In the genomic region with DNA sequence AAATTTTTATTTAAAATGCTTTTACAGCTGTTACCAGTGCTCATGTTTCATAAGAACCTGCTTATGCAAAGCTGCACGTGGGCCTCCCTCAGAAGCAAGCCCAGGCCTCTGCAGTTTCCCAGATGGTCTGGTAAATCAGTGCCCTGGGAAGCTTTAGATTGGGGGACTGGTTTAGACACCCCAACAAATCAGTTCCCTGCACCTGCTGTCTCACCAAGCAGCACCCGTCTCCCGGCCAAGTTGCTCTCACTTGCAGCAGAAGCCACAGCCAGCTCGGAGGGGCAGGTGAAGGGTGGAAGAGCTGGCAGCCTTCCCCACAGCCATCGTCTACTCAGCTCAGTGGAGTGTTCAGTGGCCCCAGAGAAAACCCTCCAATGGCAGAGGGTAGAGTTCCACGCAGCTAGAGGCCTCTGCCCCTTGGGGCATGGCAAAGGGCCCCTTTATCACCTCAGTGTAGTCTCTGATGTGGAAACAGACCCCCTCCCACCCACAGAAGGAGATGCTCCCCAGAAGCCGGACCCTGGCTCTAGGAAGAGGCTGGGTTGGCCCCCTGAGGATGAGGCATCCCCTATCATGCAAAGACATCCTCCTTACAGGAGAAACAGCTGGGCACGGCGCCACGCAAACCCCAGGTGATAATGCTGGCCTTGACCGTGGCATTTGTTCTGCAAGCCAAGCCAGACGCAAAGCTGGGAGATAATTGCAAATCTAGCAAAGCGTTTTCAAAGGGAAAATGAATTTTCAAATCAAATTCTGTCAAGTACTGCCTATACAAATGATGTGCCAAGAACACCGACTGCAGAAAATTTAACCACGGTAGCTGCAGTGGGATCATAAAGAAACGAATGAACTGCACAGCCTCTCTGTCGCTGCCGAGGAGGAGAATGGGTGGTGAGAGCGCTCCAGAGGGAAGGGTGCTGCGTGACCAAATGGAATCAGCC, we compare ENCODE assay signal across 17 cellular contexts. TPM values are rescaled to one million over a fixed set of nuclear protein-coding genes. Genes with fewer than 3 reads are reported as not detected.
DNase-seq lines count a peak whose midpoint lies in the region; ATAC-seq, FAIRE-seq and TF ChIP-seq lines count a peak whose summit lies in the region.
"Had no signal": no experiment of that assay in that cellular context is flagged by ENCODE, and none has a peak within 500 bp of the region (broad histone marks: within the 10 kb centered on the region; RNA-seq: fewer than 3 reads in every experiment).

No MANE protein-coding gene starts in this region.

- no peak overlapping the region for H3K27ac Mint-ChIP-seq in activated naive CD4-positive, alpha-beta T cell treated with anti-CD3 and anti-CD28 coated beads for 36 hours
- H3K27ac Mint-ChIP-seq: activated naive CD4-positive, alpha-beta T cell treated with anti-CD3 and anti-CD28 coated beads, Interleukin-2, amount 10 ng/mL, durations not matched to agents 7 days and 5 days had no signal

- CTCF ChIA-PET in activated naive CD4-positive, alpha-beta T cell treated with anti-CD3 and anti-CD28 coated beads for 36 hours (lab: Charles Lee), result no interaction called here

- peaks cover 9% of the 10 kb centered on the region for H3K4me1 Mint-ChIP-seq in activated naive CD4-positive, alpha-beta T cell treated with anti-CD3 and anti-CD28 coated beads for 36 hours (ENCODE audit: low read depth)

- H3K9me3 ChIP-seq in adrenal gland (replicated peaks in 1 of 3) (no peaks in the 10 kb centered on the region), upper lobe of right lung (no peaks in the 10 kb centered on the region)
- H3K9me3 ChIP-seq: A549, SJCRH30 had no signal

- H3K4me3 Mint-ChIP-seq in activated naive CD4-positive, alpha-beta T cell treated with anti-CD3 and anti-CD28 coated beads for 36 hours, result no peak overlapping the region

- H3K27me3 Mint-ChIP-seq in activated naive CD4-positive, alpha-beta T cell treated with anti-CD3 and anti-CD28 coated beads for 36 hours (ENCODE audit: low read depth), result no peaks in the 10 kb centered on the region

- TF ChIP-seq POLR2A in adrenal gland (IDR thresholded peaks at IDR 0.05) (no peak), H54 (IDR thresholded peaks at IDR 0.05; ENCODE audit: low read depth, low read length) (no peak)

- no peak overlapping the region for H3K4me3 ChIP-seq in adrenal gland
- H3K4me3 ChIP-seq in upper lobe of right lung, result no peak overlapping the region
- H3K4me3 ChIP-seq: A549, SJCRH30, transverse colon had no signal

- H3K36me3 Mint-ChIP-seq in activated naive CD4-positive, alpha-beta T cell treated with anti-CD3 and anti-CD28 coated beads for 36 hours (ENCODE audit: low read depth), result no peaks in the 10 kb centered on the region
- H3K36me3 Mint-ChIP-seq: activated naive CD4-positive, alpha-beta T cell treated with anti-CD3 and anti-CD28 coated beads, Interleukin-2, amount 10 ng/mL, durations not matched to agents 7 days and 5 days had no signal

- ATAC-seq in upper lobe of right lung, result no peak
- no peak for ATAC-seq in HG03354 (IDR thresholded peaks at IDR 0.05; ENCODE audit: poor library complexity, severe bottlenecking, unreplicated experiment)
- ATAC-seq: A549 had no signal

- no peak for TF ChIP-seq CTCF in adrenal gland (IDR thresholded peaks at IDR 0.05)
- TF ChIP-seq CTCF in upper lobe of right lung (IDR thresholded peaks at IDR 0.05), result no peak

- H3K9me3 Mint-ChIP-seq in activated naive CD4-positive, alpha-beta T cell treated with anti-CD3 and anti-CD28 coated beads for 36 hours, result peaks cover 5% of the 10 kb centered on the region

- peak overlapping the region in 3 of 5 donors; percentile 3 to 89 (median 43) for H3K27ac ChIP-seq in adrenal gland
- no peak overlapping the region for H3K27ac ChIP-seq in upper lobe of right lung
- H3K27ac ChIP-seq: A549, SJCRH30, transverse colon had no signal

- H3K4me1 ChIP-seq in adrenal gland (replicated peaks in 1 of 2), result peaks cover 25 to 53% of the 10 kb centered on the region in 2 donors
- H3K4me1 ChIP-seq in upper lobe of right lung, result peaks cover 15% of the 10 kb centered on the region
- H3K4me1 ChIP-seq: A549 had no signal

- 42 to 60% (median 54%) methylated on average over 15 to 20 of the region's 20 CpGs for WGBS in adrenal gland, 4 donors

- H3K36me3 ChIP-seq in adrenal gland (replicated peaks in 1 of 2), result no peaks in the 10 kb centered on the region
- H3K36me3 ChIP-seq in upper lobe of right lung, result no peaks in the 10 kb centered on the region
- H3K36me3 ChIP-seq: SJCRH30, transverse colon had no signal

- no peak for FAIRE-seq in H54 (lab: Jason Lieb, UNC)
- FAIRE-seq: A549, D721Med had no signal

- DNase-seq in activated naive CD4-positive, alpha-beta T cell treated with anti-CD3 and anti-CD28 coated beads for 36 hours, result peak; percentile 2
- DNase-seq in activated naive CD4-positive, alpha-beta T cell treated with Interleukin-2 at 50 U/mL for 16 hours, result no peak
- peak in 6 of 7 donors; percentile 68 to 79 (median 70) for DNase-seq in adrenal gland
- peak; percentile 6 for DNase-seq in iris pigment epithelial cell (ENCODE audit: low read depth)
- DNase-seq in upper lobe of right lung, result peak; percentile 51
- DNase-seq in T-helper 2 cell, result no peak
- no peak for DNase-seq in H54 (ENCODE audit: insufficient read length, low spot score)
- DNase-seq: activated naive CD4-positive, alpha-beta T cell treated with anti-CD3 and anti-CD28 coated beads, Interleukin-2, amount 10 ng/mL, durations not matched to agents 7 days and 5 days; central memory CD4-positive, alpha-beta T cell; mesendoderm; NCI-H146; transverse colon had no signal

- H3K27me3 ChIP-seq in adrenal gland (no peaks in the 10 kb centered on the region), upper lobe of right lung (no peaks in the 10 kb centered on the region)
- H3K27me3 ChIP-seq: SJCRH30, transverse colon had no signal

- intact Hi-C loops in activated naive CD4-positive, alpha-beta T cell treated with anti-CD3 and anti-CD28 coated beads for 36 hours (cut with micrococcal nuclease), result no loop called here
- intact Hi-C loops in adrenal gland (cut with DNase I), result no loop called here
- intact Hi-C loops in upper lobe of right lung (cut with DNase I), result no loop called here

RNA-seq across cellular contexts. Expression of gene ZFYVE28, which starts 51.9 kb away (rescaled TPM):
- 1 to 10 TPM; 5.3 to 6.2 TPM for total RNA-seq in activated naive CD4-positive, alpha-beta T cell treated with anti-CD3 and anti-CD28 coated beads for 36 hours
- total RNA-seq in adrenal gland (10 to 100 TPM; 13.9 to 23.5 (median 16.0) TPM), upper lobe of right lung (16.6 TPM)
- polyA plus RNA-seq in adrenal gland, result 10 to 100 TPM in 2 of 3 donors, 1 to 10 TPM in 1; 4.3 to 24.6 (median 20.0) TPM
- total RNA-seq: SJCRH30 had no signal

RNA-seq across cellular contexts. Expression of gene CFAP99, which starts 52.2 kb away (rescaled TPM):
- not detected for total RNA-seq in activated naive CD4-positive, alpha-beta T cell treated with anti-CD3 and anti-CD28 coated beads for 36 hours
- total RNA-seq in adrenal gland (1 to 10 TPM in 7 of 8 donors, under 1 TPM in 1; 0.18 to 5.0 (median 3.0) TPM), upper lobe of right lung (not detected)
- 1 to 10 TPM; 2.1 to 3.8 (median 3.3) TPM for polyA plus RNA-seq in adrenal gland
- total RNA-seq: activated CD8-positive, alpha-beta memory T cell treated with anti-CD3 and anti-CD28 coated beads for 36 hours; SJCRH30 had no signal

Comparison
In these comparisons a context has a peak if more than half of its experiments do, and no peak if none do; other contexts are left out.
1. DNase-seq: peak in activated naive CD4-positive, alpha-beta T cell treated with anti-CD3 and anti-CD28 coated beads for 36 hours (single experiment), adrenal gland (6 of 7), iris pigment epithelial cell (single experiment) and upper lobe of right lung (single experiment); none in activated naive CD4-positive, alpha-beta T cell treated with Interleukin-2 at 50 U/mL for 16 hours (single experiment), T-helper 2 cell (0 of 5) and H54 (single experiment).